Comparison of ENCODE assay signal across 1 cellular context in genomic region chr2:30338475-30338874, GRCh38.
TF ChIP-seq lines count a peak whose summit lies in the region.

No MANE protein-coding gene starts in this region.

TF ChIP-seq in K562, 482 proteins besides CTCF, POLR2A, EP300 and RAD21:
- TF ChIP-seq ZBTB40 (IDR thresholded peaks at IDR 0.05) = peak; percentile 96
- TF ChIP-seq ZBTB40 (CRISPR knock-in tag; IDR thresholded peaks at IDR 0.05) = peak; percentile 89
- no peak for TF ChIP-seq ZNF197 (CRISPR knock-in tag; IDR thresholded peaks at IDR 0.05; ENCODE audit: low read depth)
- no peak for TF ChIP-seq PBX2 (CRISPR knock-in tag; IDR thresholded peaks at IDR 0.05; ENCODE audit: low read depth)
- TF ChIP-seq PBX2 (tag; conservative IDR thresholded peaks at IDR 0.05; ENCODE audit: low read depth) = peak; percentile 65
- no peak for TF ChIP-seq ZNF79 (CRISPR knock-in tag; IDR thresholded peaks at IDR 0.05; ENCODE audit: low read depth)
- TF ChIP-seq PKNOX1 (IDR thresholded peaks at IDR 0.05) = peak; percentile 38; the same call in 1 of the 2 replicates
